In genomic region chr3:177610677-177611654, GRCh38 we compare ENCODE assay signal across 9 cellular contexts.
DNase-seq lines count a peak whose midpoint lies in the region; ATAC-seq and TF ChIP-seq lines count a peak whose summit lies in the region.
"Had no signal": no experiment of that assay in that cellular context is flagged by ENCODE, and none has a peak within 500 bp of the region (broad histone marks: within the 10 kb centered on the region; RNA-seq: fewer than 3 reads in every experiment).

No MANE protein-coding gene starts in this region.

- H3K27me3 Mint-ChIP-seq in endodermal cell (ENCODE audit: insufficient read depth): no peaks in the 10 kb centered on the region
- H3K27me3 Mint-ChIP-seq in activated naive CD8-positive, alpha-beta T cell treated with anti-CD3 and anti-CD28 coated beads for 36 hours: no peaks in the 10 kb centered on the region

- H3K36me3 ChIP-seq in endodermal cell (ENCODE audit: control insufficient read depth, insufficient read depth, low read length): no peaks in the 10 kb centered on the region
- no peaks in the 10 kb centered on the region for H3K36me3 ChIP-seq in testis (ENCODE audit: low read depth, missing control alignments)
- H3K36me3 ChIP-seq in psoas muscle (ENCODE audit: insufficient read depth in 1 of 2, low read depth in 1 of 2): no peaks in the 10 kb centered on the region
- no peaks in the 10 kb centered on the region for H3K36me3 ChIP-seq in prostate gland

- H3K4me3 Mint-ChIP-seq in endodermal cell: no peak overlapping the region
- H3K4me3 Mint-ChIP-seq in activated naive CD8-positive, alpha-beta T cell treated with anti-CD3 and anti-CD28 coated beads for 36 hours: no peak overlapping the region

- H3K4me1 Mint-ChIP-seq in endodermal cell: peaks cover 42% of the 10 kb centered on the region
- peaks cover 13% of the 10 kb centered on the region for H3K4me1 Mint-ChIP-seq in activated naive CD8-positive, alpha-beta T cell treated with anti-CD3 and anti-CD28 coated beads for 36 hours

- DNase-seq in activated gamma-delta T cell treated with Interleukin-2 at 50 U/mL for 16 hours (peak; percentile 23), activated gamma-delta T cell (lab: John Stamatoyannopoulos, UW) (no peak), NCI-H345 treated with DMSO at 0.1 percent for 48 hours (lab: John Stamatoyannopoulos, UW; ENCODE audit: unreplicated experiment) (peak; percentile 68), endodermal cell (no peak), testis (peak; percentile 24), psoas muscle (no peak), prostate gland (ENCODE audit: low spot score) (no peak)
- DNase-seq in activated naive CD8-positive, alpha-beta T cell treated with anti-CD3 and anti-CD28 coated beads for 36 hours: no peak
- DNase-seq: NK-92 treated with Interleukin-12 subunit alpha and Interleukin-12 subunit beta, amount 100 ng/mL, for 24 hours had no signal

- WGBS in endodermal cell (ENCODE audit: insufficient coverage in 1 of 2, insufficient read length in 1 of 2), 2 experiments: 81 to 100% methylated on average over 1 to 6 of the region's 6 CpGs
- WGBS in testis, 2 donors: 53 to 68% methylated on average over 6 of the region's 6 CpGs
- 64 to 67% (median 65%) methylated on average over 6 of the region's 6 CpGs for WGBS in psoas muscle, 3 donors
- 42% methylated on average over 6 of the region's 6 CpGs for WGBS in prostate gland

- no peaks in the 10 kb centered on the region for H3K36me3 Mint-ChIP-seq in endodermal cell (ENCODE audit: low read depth)
- H3K36me3 Mint-ChIP-seq in activated naive CD8-positive, alpha-beta T cell treated with anti-CD3 and anti-CD28 coated beads for 36 hours: no peaks in the 10 kb centered on the region

- peak overlapping the region; percentile 83 for H3K27ac Mint-ChIP-seq in endodermal cell
- no peak overlapping the region for H3K27ac Mint-ChIP-seq in activated naive CD8-positive, alpha-beta T cell treated with anti-CD3 and anti-CD28 coated beads for 36 hours

- ATAC-seq in psoas muscle: no peak

- H3K27me3 ChIP-seq in endodermal cell (ENCODE audit: control insufficient read depth, insufficient read depth, low read length, poor library complexity, severe bottlenecking): no peaks in the 10 kb centered on the region
- H3K27me3 ChIP-seq in testis: no peaks in the 10 kb centered on the region
- no peaks in the 10 kb centered on the region for H3K27me3 ChIP-seq in psoas muscle (ENCODE audit: insufficient read depth in 3 of 3, low read length in 2 of 3)
- H3K27me3 ChIP-seq in prostate gland (replicated peaks; ENCODE audit: insufficient read depth): no peaks in the 10 kb centered on the region

- no peaks in the 10 kb centered on the region for H3K9me3 Mint-ChIP-seq in endodermal cell
- H3K9me3 Mint-ChIP-seq in activated naive CD8-positive, alpha-beta T cell treated with anti-CD3 and anti-CD28 coated beads for 36 hours: no peaks in the 10 kb centered on the region

- H3K4me1 ChIP-seq in endodermal cell (ENCODE audit: control insufficient read depth, insufficient read depth, low read length): peaks cover 6% of the 10 kb centered on the region
- H3K4me1 ChIP-seq in testis: peaks cover 12% of the 10 kb centered on the region
- peaks cover 5% of the 10 kb centered on the region for H3K4me1 ChIP-seq in psoas muscle
- H3K4me1 ChIP-seq in prostate gland (replicated peaks): peaks cover 12% of the 10 kb centered on the region

- peaks cover 7% of the 10 kb centered on the region for H3K9me3 ChIP-seq in endodermal cell (ENCODE audit: control insufficient read depth, low read length)
- H3K9me3 ChIP-seq in testis: no peaks in the 10 kb centered on the region
- no peaks in the 10 kb centered on the region for H3K9me3 ChIP-seq in psoas muscle
- H3K9me3 ChIP-seq in prostate gland: no peaks in the 10 kb centered on the region

- H3K9ac ChIP-seq in endodermal cell (ENCODE audit: extremely low read depth, low read length, poor library complexity, severe bottlenecking): no peak overlapping the region

- intact Hi-C loops in testis (cut with DNase I; ENCODE audit: low total_unique reads) (no loop called here), psoas muscle (cut with DNase I) (loop anchor here in 1 of 2 donors (10.0 kb wide), 1 partner anchor 94 kb away; no protein-coding TSS in a partner anchor), prostate gland (cut with DNase I) (loop anchor here (10.0 kb wide), 1 partner anchor 214 kb away; no protein-coding TSS in a partner anchor)

- H3K27ac ChIP-seq in endodermal cell (ENCODE audit: low read depth, low read length): peak overlapping the region; percentile 35
- H3K27ac ChIP-seq in testis: no peak overlapping the region
- no peak overlapping the region for H3K27ac ChIP-seq in psoas muscle
- peak overlapping the region in 1 of 2 donors; percentile 25 for H3K27ac ChIP-seq in prostate gland

- no peak for TF ChIP-seq CTCF in endodermal cell (conservative IDR thresholded peaks at IDR 0.05)
- no peak for TF ChIP-seq CTCF in testis (IDR thresholded peaks at IDR 0.05)
- no peak for TF ChIP-seq CTCF in psoas muscle (IDR thresholded peaks at IDR 0.05)
- no peak for TF ChIP-seq CTCF in prostate gland (IDR thresholded peaks at IDR 0.05)

- H3K4me3 ChIP-seq in endodermal cell (ENCODE audit: low read length) (no peak overlapping the region), testis (no peak overlapping the region), psoas muscle (no peak overlapping the region), prostate gland (no peak overlapping the region)

- TF ChIP-seq POLR2A in testis (IDR thresholded peaks at IDR 0.05) (no peak), prostate gland (IDR thresholded peaks at IDR 0.05) (no peak)

Comparison
In these comparisons a context has a peak if more than half of its experiments do, and no peak if none do; other contexts are left out.
1. DNase-seq: peak in activated gamma-delta T cell treated with Interleukin-2 at 50 U/mL for 16 hours (single experiment), NCI-H345 treated with DMSO at 0.1 percent for 48 hours (single experiment) and testis (single experiment); none in activated gamma-delta T cell (single experiment), endodermal cell (single experiment), psoas muscle (0 of 2), activated naive CD8-positive, alpha-beta T cell treated with anti-CD3 and anti-CD28 coated beads for 36 hours (single experiment) and prostate gland (single experiment).